Comparison of ENCODE assay signal across 11 cellular contexts in the genomic region with DNA sequence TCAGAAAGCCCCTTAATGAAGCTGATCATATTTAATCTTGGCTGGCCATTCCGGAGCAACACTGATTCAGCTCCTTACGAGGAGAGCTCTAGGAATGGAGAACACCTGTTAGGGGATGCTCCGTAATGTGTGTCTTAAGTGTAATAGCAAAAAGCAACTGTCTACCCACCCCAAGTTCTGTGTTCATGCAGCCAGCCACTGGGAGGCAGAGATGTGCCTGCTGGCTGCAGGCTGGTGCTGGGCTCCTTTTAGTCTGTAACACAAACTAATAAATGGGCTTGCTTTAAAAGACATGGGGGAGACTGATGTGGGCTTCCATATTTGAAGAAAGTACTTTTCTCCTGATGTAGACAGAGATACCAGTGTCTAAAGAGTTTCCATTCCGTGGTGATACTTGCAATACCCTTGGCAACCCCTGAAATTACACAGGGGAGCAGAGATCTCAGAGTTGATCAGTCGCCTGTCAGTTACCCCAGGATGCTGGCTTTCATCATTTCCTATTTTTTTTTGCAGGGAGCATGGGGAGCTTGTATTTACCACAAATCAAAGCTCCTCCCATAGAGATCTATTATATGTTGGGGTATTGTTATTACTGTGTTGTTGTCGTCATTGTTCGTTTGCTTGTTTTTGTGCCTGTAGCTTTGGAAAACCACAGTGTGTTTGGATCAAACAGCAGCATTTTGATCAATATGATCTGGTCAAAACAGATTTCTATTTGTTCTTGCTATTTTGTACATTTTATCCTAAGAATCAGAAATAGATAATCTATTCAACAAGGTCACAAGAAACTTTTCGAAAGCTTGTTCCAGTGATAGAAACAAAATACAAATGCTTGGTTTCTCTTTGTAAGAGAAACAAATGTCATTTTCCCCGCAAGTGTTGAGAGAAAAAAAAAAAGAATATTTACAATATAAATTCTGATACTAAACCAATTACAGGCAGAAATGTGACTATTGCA.
DNase-seq lines count a peak whose midpoint lies in the region; ATAC-seq and TF ChIP-seq lines count a peak whose summit lies in the region.
"Had no signal": no experiment of that assay in that cellular context is flagged by ENCODE, and none has a peak within 500 bp of the region (broad histone marks: within the 10 kb centered on the region; RNA-seq: fewer than 3 reads in every experiment).

No MANE protein-coding gene starts in this region.

- no peak for TF ChIP-seq POLR2A in Peyer's patch (IDR thresholded peaks at IDR 0.05)

- intact Hi-C loops in left cardiac atrium (cut with DNase I) = no loop called here

- CTCF ChIA-PET in activated CD4-positive, alpha-beta T cell treated with anti-CD3 and anti-CD28 coated beads, Interleukin-2, amount 10 ng/mL, durations not matched to agents 7 days and 5 days (lab: Charles Lee) = interaction anchor here (1.4 kb wide), 1 partner anchor 10 kb away, joined by 6 read pairs; no protein-coding TSS in a partner anchor
- CTCF ChIA-PET in GM10248 (lab: Yijun Ruan, JAX) = interaction anchor here (2.0 to 2.2 kb wide), 2 partner anchors 153 to 158 kb away, joined by 6 read pairs; no protein-coding TSS in a partner anchor

- H3K4me1 Mint-ChIP-seq in HFFc6 (ENCODE audit: low read depth) = no peaks in the 10 kb centered on the region
- peaks cover 18% of the 10 kb centered on the region for H3K4me1 Mint-ChIP-seq in activated CD4-positive, alpha-beta T cell treated with anti-CD3 and anti-CD28 coated beads, Interleukin-2, amount 10 ng/mL, durations not matched to agents 7 days and 5 days
- H3K4me1 Mint-ChIP-seq in effector memory CD8-positive, alpha-beta T cell (ENCODE audit: low read depth in 2 of 2) = no peaks in the 10 kb centered on the region
- H3K4me1 Mint-ChIP-seq: activated naive CD4-positive, alpha-beta T cell treated with anti-CD3 and anti-CD28 coated beads, Interleukin-2, amount 50 U/mL, for 24 hours had no signal

- no peaks in the 10 kb centered on the region for H3K36me3 Mint-ChIP-seq in HFFc6 (ENCODE audit: low read depth)
- no peaks in the 10 kb centered on the region for H3K36me3 Mint-ChIP-seq in activated CD4-positive, alpha-beta T cell treated with anti-CD3 and anti-CD28 coated beads, Interleukin-2, amount 10 ng/mL, durations not matched to agents 7 days and 5 days (ENCODE audit: low read depth)
- no peaks in the 10 kb centered on the region for H3K36me3 Mint-ChIP-seq in effector memory CD8-positive, alpha-beta T cell (ENCODE audit: insufficient read depth)
- H3K36me3 Mint-ChIP-seq: activated naive CD4-positive, alpha-beta T cell treated with anti-CD3 and anti-CD28 coated beads, Interleukin-2, amount 50 U/mL, for 24 hours had no signal

- H3K27ac ChIP-seq in Peyer's patch = no peak overlapping the region

- H3K9me3 Mint-ChIP-seq in HFFc6 = no peaks in the 10 kb centered on the region
- H3K9me3 Mint-ChIP-seq in activated CD4-positive, alpha-beta T cell treated with anti-CD3 and anti-CD28 coated beads, Interleukin-2, amount 10 ng/mL, durations not matched to agents 7 days and 5 days = no peaks in the 10 kb centered on the region
- peaks cover 0 to 5% of the 10 kb centered on the region in 2 donors for H3K9me3 Mint-ChIP-seq in effector memory CD8-positive, alpha-beta T cell
- H3K9me3 Mint-ChIP-seq: activated naive CD4-positive, alpha-beta T cell treated with anti-CD3 and anti-CD28 coated beads, Interleukin-2, amount 50 U/mL, for 24 hours had no signal

- no peak overlapping the region for H3K4me3 Mint-ChIP-seq in HFFc6
- no peak overlapping the region for H3K4me3 Mint-ChIP-seq in activated CD4-positive, alpha-beta T cell treated with anti-CD3 and anti-CD28 coated beads, Interleukin-2, amount 10 ng/mL, durations not matched to agents 7 days and 5 days
- no peak overlapping the region for H3K4me3 Mint-ChIP-seq in effector memory CD8-positive, alpha-beta T cell
- H3K4me3 Mint-ChIP-seq: activated naive CD4-positive, alpha-beta T cell treated with anti-CD3 and anti-CD28 coated beads, Interleukin-2, amount 50 U/mL, for 24 hours had no signal

- TF ChIP-seq CTCF in BE2C (IDR thresholded peaks at IDR 0.05; ENCODE audit: low read depth, low read length) (peak; percentile 24; the same call in 1 of the 2 replicates), HFFc6 (IDR thresholded peaks at IDR 0.05) (peak; percentile 61; the same call in 1 of the 2 replicates), Peyer's patch (IDR thresholded peaks at IDR 0.05) (peak in 1 of 6 experiments; percentile 13), GM10248 (IDR thresholded peaks at IDR 0.05; ENCODE audit: control extremely low read depth, extremely low read depth, low read depth, missing control alignments) (no peak)

- no peaks in the 10 kb centered on the region; the same call in none of the 2 replicates for H3K27me3 Mint-ChIP-seq in HFFc6 (ENCODE audit: insufficient read depth)
- peaks cover 18% of the 10 kb centered on the region for H3K27me3 Mint-ChIP-seq in activated CD4-positive, alpha-beta T cell treated with anti-CD3 and anti-CD28 coated beads, Interleukin-2, amount 10 ng/mL, durations not matched to agents 7 days and 5 days
- H3K27me3 Mint-ChIP-seq in effector memory CD8-positive, alpha-beta T cell = peaks cover 30 to 49% of the 10 kb centered on the region in 2 donors
- H3K27me3 Mint-ChIP-seq: activated naive CD4-positive, alpha-beta T cell treated with anti-CD3 and anti-CD28 coated beads, Interleukin-2, amount 50 U/mL, for 24 hours had no signal

- H3K4me3 ChIP-seq in BE2C (ENCODE audit: low read depth, low read length) (no peak overlapping the region), Peyer's patch (no peak overlapping the region)

- DNase-seq in BE2C (no peak), HFFc6 (peak; percentile 18), glomerular visceral epithelial cell (ENCODE audit: extremely low spot score) (peak; percentile 5), Peyer's patch (no peak), left cardiac atrium (no peak), GM10248 (ENCODE audit: extremely low spot score) (no peak)
- peak; percentile 22 for DNase-seq in activated CD4-positive, alpha-beta T cell treated with anti-CD3 and anti-CD28 coated beads, Interleukin-2, amount 10 ng/mL, durations not matched to agents 7 days and 5 days
- no peak for DNase-seq in effector memory CD8-positive, alpha-beta T cell
- DNase-seq: kidney glomerular epithelial cell, NCI-H526 treated with DMSO at 0.1 percent for 48 hours had no signal

- H3K27me3 ChIP-seq in BE2C (peaks cover 18% of the 10 kb centered on the region), Peyer's patch (no peaks in the 10 kb centered on the region)

- H3K36me3 ChIP-seq in BE2C = no peaks in the 10 kb centered on the region
- no peaks in the 10 kb centered on the region for H3K36me3 ChIP-seq in Peyer's patch

- H3K27ac Mint-ChIP-seq in HFFc6 = no peak overlapping the region
- H3K27ac Mint-ChIP-seq in activated CD4-positive, alpha-beta T cell treated with anti-CD3 and anti-CD28 coated beads, Interleukin-2, amount 10 ng/mL, durations not matched to agents 7 days and 5 days = no peak overlapping the region
- H3K27ac Mint-ChIP-seq in effector memory CD8-positive, alpha-beta T cell = no peak overlapping the region
- H3K27ac Mint-ChIP-seq: activated naive CD4-positive, alpha-beta T cell treated with anti-CD3 and anti-CD28 coated beads, Interleukin-2, amount 50 U/mL, for 24 hours had no signal

- H3K9me3 ChIP-seq in BE2C = no peaks in the 10 kb centered on the region
- no peaks in the 10 kb centered on the region for H3K9me3 ChIP-seq in Peyer's patch

- ATAC-seq in effector memory CD8-positive, alpha-beta T cell (replicated peaks) = no peak
- ATAC-seq in left cardiac atrium = no peak

- POLR2A ChIA-PET in activated CD4-positive, alpha-beta T cell treated with anti-CD3 and anti-CD28 coated beads, Interleukin-2, amount 10 ng/mL, durations not matched to agents 7 days and 5 days (lab: Charles Lee) = no interaction called here
- POLR2A ChIA-PET in GM10248 (lab: Yijun Ruan, JAX) = no interaction called here

- H3K4me1 ChIP-seq in BE2C (no peaks in the 10 kb centered on the region), Peyer's patch (no peaks in the 10 kb centered on the region)

Comparison
In these comparisons a context has a peak if more than half of its experiments do, and no peak if none do; other contexts are left out.
1. DNase-seq: peak in HFFc6 (single experiment), activated CD4-positive, alpha-beta T cell treated with anti-CD3 and anti-CD28 coated beads, Interleukin-2, amount 10 ng/mL, durations not matched to agents 7 days and 5 days (single experiment) and glomerular visceral epithelial cell (single experiment); none in BE2C (single experiment), effector memory CD8-positive, alpha-beta T cell (0 of 3), Peyer's patch (0 of 3), left cardiac atrium (single experiment) and GM10248 (single experiment).